Comparison of ENCODE assay signal across 17 cellular contexts in genomic region chr1:185653615-185654014, GRCh38.
"Had no signal": no experiment of that assay in that cellular context is flagged by ENCODE, and none has a peak within 500 bp of the region (broad histone marks: within the 10 kb centered on the region; RNA-seq: fewer than 3 reads in every experiment).

No MANE protein-coding gene starts in this region.

- H3K27me3 Mint-ChIP-seq: central memory CD8-positive, alpha-beta T cell; naive thymus-derived CD8-positive, alpha-beta T cell; stimulated activated naive CD8-positive, alpha-beta T cell treated with anti-CD3 and anti-CD28 coated beads, Interleukin-15, Interleukin-2, amounts not matched to agents 100 ng/mL and 50 ng/mL, for 24 hours had no signal

- H3K4me3 Mint-ChIP-seq: central memory CD8-positive, alpha-beta T cell; effector memory CD8-positive, alpha-beta T cell; naive thymus-derived CD8-positive, alpha-beta T cell; stimulated activated effector memory CD8-positive, alpha-beta T cell treated with anti-CD3 and anti-CD28 coated beads, Interleukin-12 subunit alpha, Interleukin-12 subunit beta, amount 100 ng/mL, for 72 hours; stimulated activated naive CD8-positive, alpha-beta T cell treated with anti-CD3 and anti-CD28 coated beads, Interleukin-15, Interleukin-2, amounts not matched to agents 100 ng/mL and 50 ng/mL, for 24 hours had no signal

- H3K36me3 ChIP-seq: breast epithelium, esophagus squamous epithelium, left lung, tibial artery had no signal

- DNase-seq: cortex of kidney; effector memory CD8-positive, alpha-beta T cell; esophagus squamous epithelium; foreskin fibroblast; islet precursor cell; left lung; mucosa of descending colon; naive thymus-derived CD8-positive, alpha-beta T cell; posterior cingulate gyrus; stimulated activated CD4-positive, alpha-beta T cell treated with anti-CD3 and anti-CD28 coated beads, Interleukin-4, amount 100 ng/mL, for 1 hour; stimulated activated CD8-positive, alpha-beta memory T cell treated with anti-CD3 and anti-CD28 coated beads, Interleukin-4, amount 100 ng/mL, for 48 hours; tibial artery had no signal

- H3K4me1 ChIP-seq: breast epithelium, left lung, tibial artery had no signal

- ATAC-seq: effector memory CD8-positive, alpha-beta T cell; left lung; mucosa of descending colon; naive thymus-derived CD8-positive, alpha-beta T cell; stimulated activated effector memory CD8-positive, alpha-beta T cell treated with anti-CD3 and anti-CD28 coated beads, Interleukin-12 subunit alpha, Interleukin-12 subunit beta, amount 100 ng/mL, for 72 hours had no signal

- H3K9me3 Mint-ChIP-seq: central memory CD8-positive, alpha-beta T cell; effector memory CD8-positive, alpha-beta T cell; stimulated activated effector memory CD8-positive, alpha-beta T cell treated with anti-CD3 and anti-CD28 coated beads, Interleukin-12 subunit alpha, Interleukin-12 subunit beta, amount 100 ng/mL, for 72 hours had no signal

- H3K27ac Mint-ChIP-seq: stimulated activated effector memory CD8-positive, alpha-beta T cell treated with anti-CD3 and anti-CD28 coated beads, Interleukin-12 subunit alpha, Interleukin-12 subunit beta, amount 100 ng/mL, for 72 hours; stimulated activated naive CD8-positive, alpha-beta T cell treated with anti-CD3 and anti-CD28 coated beads, Interleukin-15, Interleukin-2, amounts not matched to agents 100 ng/mL and 50 ng/mL, for 24 hours had no signal

- H3K4me3 ChIP-seq: breast epithelium, esophagus squamous epithelium, left lung, lung, mucosa of descending colon, tibial artery had no signal

- H3K27me3 ChIP-seq: breast epithelium, left lung, tibial artery had no signal

- H3K36me3 Mint-ChIP-seq: naive thymus-derived CD8-positive, alpha-beta T cell; stimulated activated effector memory CD8-positive, alpha-beta T cell treated with anti-CD3 and anti-CD28 coated beads, Interleukin-12 subunit alpha, Interleukin-12 subunit beta, amount 100 ng/mL, for 72 hours had no signal

- H3K9me3 ChIP-seq: tibial artery had no signal

- H3K27ac ChIP-seq: breast epithelium, esophagus squamous epithelium, left lung, tibial artery had no signal

- H3K4me1 Mint-ChIP-seq: central memory CD8-positive, alpha-beta T cell; stimulated activated effector memory CD8-positive, alpha-beta T cell treated with anti-CD3 and anti-CD28 coated beads, Interleukin-12 subunit alpha, Interleukin-12 subunit beta, amount 100 ng/mL, for 72 hours had no signal
